Comparison of ENCODE assay signal across 29 cellular contexts in genomic region chr5:108773330-108773729, GRCh38.
"Had no signal": no experiment of that assay in that cellular context is flagged by ENCODE, and none has a peak within 500 bp of the region (broad histone marks: within the 10 kb centered on the region; RNA-seq: fewer than 3 reads in every experiment).

No MANE protein-coding gene starts in this region.

- H3K4me3 ChIP-seq: colonic mucosa, coronary artery, dorsolateral prefrontal cortex, esophagus muscularis mucosa, esophagus squamous epithelium, gastrocnemius medialis, gastroesophageal sphincter, heart left ventricle, heart right ventricle had no signal

- H3K36me3 ChIP-seq: colonic mucosa, esophagus squamous epithelium, gastrocnemius medialis had no signal

- H3K9me3 ChIP-seq: colonic mucosa, esophagus muscularis mucosa, esophagus squamous epithelium, gastrocnemius medialis, gastroesophageal sphincter had no signal

- H3K4me1 ChIP-seq: colonic mucosa, foreskin keratinocyte had no signal

- ATAC-seq: effector memory CD8-positive, alpha-beta T cell; esophagus mucosa; foreskin keratinocyte; gastrocnemius medialis; gastroesophageal sphincter; heart left ventricle; heart right ventricle had no signal

- H3K27me3 ChIP-seq: colonic mucosa, dorsolateral prefrontal cortex, esophagus muscularis mucosa, esophagus squamous epithelium, foreskin keratinocyte, gastrocnemius medialis, gastroesophageal sphincter, heart left ventricle, heart right ventricle had no signal

- FAIRE-seq: colon, endometrium, endothelial cell of umbilical vein, frontal cortex had no signal

- H3K27me3 Mint-ChIP-seq: dendritic cell treated with granulocyte-macrophage colony-stimulating factor and Interleukin-4, amounts not matched to agents 40 ng/mL and 50 ng/mL, for 4 days; effector memory CD8-positive, alpha-beta T cell had no signal

- H3K27ac ChIP-seq: colonic mucosa, coronary artery, dorsolateral prefrontal cortex, epithelial cell of prostate, esophagus muscularis mucosa, esophagus squamous epithelium, foreskin keratinocyte, gastrocnemius medialis, gastroesophageal sphincter, heart left ventricle, heart right ventricle had no signal

- DNase-seq: colonic mucosa; cortex of kidney; dermis blood vessel endothelial cell; dorsolateral prefrontal cortex; effector CD4-positive, alpha-beta T cell; effector CD8-positive, alpha-beta T cell; effector memory CD4-positive, alpha-beta T cell; effector memory CD8-positive, alpha-beta T cell; endodermal cell; erythroblast; esophagus squamous epithelium; foreskin fibroblast; foreskin keratinocyte; foreskin melanocyte; gastrocnemius medialis; glutamatergic neuron; head of caudate nucleus; heart left ventricle; heart right ventricle had no signal

- H3K4me3 Mint-ChIP-seq: dendritic cell treated with granulocyte-macrophage colony-stimulating factor and Interleukin-4, amounts not matched to agents 40 ng/mL and 50 ng/mL, for 4 days; effector memory CD8-positive, alpha-beta T cell; endodermal cell had no signal

- H3K27ac Mint-ChIP-seq: dendritic cell treated with granulocyte-macrophage colony-stimulating factor and Interleukin-4, amounts not matched to agents 40 ng/mL and 50 ng/mL, for 4 days; effector memory CD8-positive, alpha-beta T cell; endodermal cell had no signal
